Comparison of ENCODE assay signal across 19 cellular contexts in the genomic region with DNA sequence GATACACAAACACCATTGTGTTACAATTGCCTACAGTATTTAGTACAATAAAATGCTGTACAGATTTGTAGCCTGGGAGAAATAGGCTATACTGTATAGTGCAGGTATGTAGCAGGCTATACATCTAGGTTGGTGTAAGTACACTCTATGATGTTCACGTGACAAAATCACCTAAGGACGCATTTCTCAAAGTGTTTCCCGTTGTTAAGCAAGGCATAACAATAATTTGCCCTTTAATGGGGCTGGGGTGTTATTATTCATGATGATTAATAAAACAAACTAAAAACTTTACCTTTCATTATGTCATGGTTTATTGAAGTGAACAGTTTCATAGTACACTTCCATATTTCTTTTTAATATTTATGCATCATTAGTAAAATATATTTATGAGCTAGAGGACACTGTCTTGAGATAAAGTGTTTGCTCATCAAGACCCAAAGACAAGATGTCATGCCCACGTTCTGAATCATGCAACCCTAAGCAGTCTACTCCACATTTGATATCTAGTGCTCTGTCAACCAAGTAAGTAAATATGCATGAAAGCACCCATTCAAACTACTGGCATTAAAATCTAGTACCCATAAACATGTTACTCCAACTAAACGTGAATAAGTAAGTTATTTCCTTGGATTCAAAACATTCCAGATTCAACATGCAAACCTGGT.
"Had no signal": no experiment of that assay in that cellular context is flagged by ENCODE, and none has a peak within 500 bp of the region (broad histone marks: within the 10 kb centered on the region; RNA-seq: fewer than 3 reads in every experiment).

No MANE protein-coding gene starts in this region.

- H3K4me1 Mint-ChIP-seq: activated naive CD8-positive, alpha-beta T cell treated with anti-CD3 and anti-CD28 coated beads for 36 hours; memory B cell had no signal

- H3K27me3 ChIP-seq: gastrocnemius medialis, right lobe of liver had no signal

- H3K4me3 ChIP-seq: cardiac muscle cell, gastrocnemius medialis, prostate gland, thoracic aorta had no signal

- H3K4me1 ChIP-seq: gastrocnemius medialis, prostate gland, right lobe of liver had no signal

- H3K4me3 Mint-ChIP-seq: activated CD4-positive, alpha-beta memory T cell treated with anti-CD3 and anti-CD28 coated beads for 36 hours; activated naive CD8-positive, alpha-beta T cell treated with anti-CD3 and anti-CD28 coated beads for 36 hours; activated T-cell treated with anti-CD3 and anti-CD28 coated beads, Interleukin-2, amount 50 U/mL, for 4 hours; memory B cell; natural killer cell treated with Interleukin-12 subunit alpha and Interleukin-12 subunit beta and Interleukin-15 and Interleukin-18, amount 100 ng/mL, for 72 hours; T-helper 2 cell treated with Interferon-gamma antibody and Interleukin-4, amounts not matched to agents 5 μg/mL and 100 μg/mL, for 36 hours had no signal

- H3K27me3 Mint-ChIP-seq: activated CD4-positive, alpha-beta memory T cell treated with anti-CD3 and anti-CD28 coated beads for 36 hours; natural killer cell treated with Interleukin-12 subunit alpha and Interleukin-12 subunit beta and Interleukin-15 and Interleukin-18, amount 100 ng/mL, for 72 hours had no signal

- DNase-seq: activated CD4-positive, alpha-beta memory T cell treated with anti-CD3 and anti-CD28 coated beads for 36 hours; activated CD4-positive, CD25-positive, alpha-beta regulatory T cell treated with anti-CD3 and anti-CD28 coated beads, Interleukin-2, amount 50 U/mL, for 72 hours; activated effector memory CD4-positive, alpha-beta T cell treated with anti-CD3 and anti-CD28 coated beads, Interleukin-2, amount 50 U/mL, for 16 hours; activated naive CD8-positive, alpha-beta T cell treated with anti-CD3 and anti-CD28 coated beads for 36 hours; activated T-cell treated with anti-CD3 and anti-CD28 coated beads, Interleukin-2, amount 50 U/mL, for 4 hours; anterior cingulate cortex; gastrocnemius medialis; left colon; nucleus accumbens; stimulated activated CD4-positive, alpha-beta T cell treated with anti-CD3 and anti-CD28 coated beads, Interleukin-4, amount 100 ng/mL, for 1 hour; stimulated activated CD8-positive, alpha-beta memory T cell treated with anti-CD3 and anti-CD28 coated beads, Interleukin-4, amount 100 ng/mL, for 48 hours; stimulated activated naive CD8-positive, alpha-beta T cell treated with anti-CD3 and anti-CD28 coated beads, Interleukin-15, Interleukin-2, amounts not matched to agents 100 U/mL and 50 U/mL, for 24 hours had no signal

- H3K9me3 Mint-ChIP-seq: activated CD4-positive, alpha-beta memory T cell treated with anti-CD3 and anti-CD28 coated beads for 36 hours; activated naive CD8-positive, alpha-beta T cell treated with anti-CD3 and anti-CD28 coated beads for 36 hours; T-helper 2 cell treated with Interferon-gamma antibody and Interleukin-4, amounts not matched to agents 5 μg/mL and 100 μg/mL, for 36 hours had no signal

- H3K27ac Mint-ChIP-seq: activated CD4-positive, alpha-beta memory T cell treated with anti-CD3 and anti-CD28 coated beads for 36 hours; activated naive CD8-positive, alpha-beta T cell treated with anti-CD3 and anti-CD28 coated beads for 36 hours; memory B cell; natural killer cell treated with Interleukin-12 subunit alpha and Interleukin-12 subunit beta and Interleukin-15 and Interleukin-18, amount 100 ng/mL, for 72 hours; T-helper 2 cell treated with Interferon-gamma antibody and Interleukin-4, amounts not matched to agents 5 μg/mL and 100 μg/mL, for 36 hours had no signal

- ATAC-seq: activated T-cell treated with anti-CD3 and anti-CD28 coated beads, Interleukin-2, amount 50 U/mL, for 4 hours; gastrocnemius medialis; left colon; natural killer cell treated with Interleukin-12 subunit alpha and Interleukin-12 subunit beta and Interleukin-15 and Interleukin-18, amount 100 ng/mL, for 72 hours; stimulated activated naive CD8-positive, alpha-beta T cell treated with anti-CD3 and anti-CD28 coated beads, Interleukin-15, Interleukin-2, amounts not matched to agents 100 U/mL and 50 U/mL, for 24 hours had no signal

- H3K27ac ChIP-seq: cardiac muscle cell, gastrocnemius medialis, prostate gland, thoracic aorta had no signal

- H3K9me3 ChIP-seq: gastrocnemius medialis, prostate gland, right lobe of liver, thoracic aorta had no signal

- H3K36me3 ChIP-seq: cardiac muscle cell, gastrocnemius medialis, prostate gland, right lobe of liver, thoracic aorta had no signal

- H3K36me3 Mint-ChIP-seq: activated CD4-positive, alpha-beta memory T cell treated with anti-CD3 and anti-CD28 coated beads for 36 hours; activated naive CD8-positive, alpha-beta T cell treated with anti-CD3 and anti-CD28 coated beads for 36 hours; memory B cell; natural killer cell treated with Interleukin-12 subunit alpha and Interleukin-12 subunit beta and Interleukin-15 and Interleukin-18, amount 100 ng/mL, for 72 hours had no signal
